8 cellular contexts compared by ENCODE assay signal in the genomic region with DNA sequence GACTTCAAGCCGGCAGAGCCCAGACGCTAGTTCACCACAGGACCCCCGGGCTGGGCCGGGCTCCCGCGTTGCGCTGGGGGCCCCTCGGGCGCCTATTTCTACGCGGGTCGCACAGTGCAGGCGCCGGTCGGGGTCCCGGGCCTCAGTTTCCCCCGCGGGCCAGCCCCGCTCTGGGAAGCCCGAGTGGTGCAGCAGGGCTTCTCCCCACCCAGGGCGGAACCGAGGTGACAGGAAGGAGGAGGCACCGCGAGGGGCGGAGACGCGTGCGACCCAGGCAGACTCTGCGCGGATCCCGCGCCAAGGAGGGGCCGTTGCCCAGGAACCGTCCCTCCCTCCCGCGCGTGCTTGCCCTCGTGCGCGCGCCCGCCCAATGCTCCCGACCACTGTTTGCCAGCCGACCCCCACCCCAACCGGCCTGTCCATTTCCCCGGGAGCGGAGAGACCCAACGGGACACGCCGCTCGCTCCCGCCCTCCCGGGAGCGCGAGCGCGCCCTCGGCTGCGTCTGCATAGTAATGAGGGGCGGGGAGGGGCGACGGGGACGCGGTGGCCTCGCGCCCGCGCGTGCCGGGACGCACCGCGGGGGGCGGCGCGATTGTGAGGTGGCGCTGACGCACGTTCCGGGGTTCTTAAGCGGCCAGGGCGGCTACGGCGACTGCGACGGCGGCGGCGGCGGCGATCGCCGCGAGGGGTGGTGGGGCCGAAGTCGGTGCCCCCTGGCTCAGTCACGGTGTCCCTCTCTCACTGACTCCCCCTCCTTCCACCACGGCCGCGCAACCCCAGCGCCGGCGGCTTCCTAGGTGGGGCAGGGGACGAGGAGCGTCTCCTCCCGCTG. TPM values are rescaled to one million over a fixed set of nuclear protein-coding genes. Genes with fewer than 3 reads are reported as not detected.
DNase-seq lines count a peak whose midpoint lies in the region; ATAC-seq and TF ChIP-seq lines count a peak whose summit lies in the region.

TSS of gene CPEB2 (plus strand) at position 657 of the 834 bp plus-strand sequence. CDS start 193 bp downstream, outside the sequence.

- peaks cover 2 to 43% (median 8%) of the 10 kb centered on the region in 3 donors for H3K4me1 ChIP-seq in esophagus squamous epithelium

- ATAC-seq in GM21526 (IDR thresholded peaks at IDR 0.05; ENCODE audit: low FRiP score, unreplicated experiment) (peak; percentile 66), naive B cell (ENCODE audit: low read depth in 2 of 2) (peak; percentile 68)
- ATAC-seq in stimulated activated effector memory CD8-positive, alpha-beta T cell treated with anti-CD3 and anti-CD28 coated beads, Interleukin-12 subunit alpha, Interleukin-12 subunit beta, amount 100 ng/mL, for 72 hours: peak; percentile 83

- peaks cover 0 to under 1% (median 0%) of the 10 kb centered on the region in 3 donors for H3K36me3 ChIP-seq in esophagus squamous epithelium

- TF ChIP-seq POLR2A in esophagus squamous epithelium (IDR thresholded peaks at IDR 0.05): peak in 3 of 4 donors; percentile 95 to 99 (median 99)

- H3K27me3 Mint-ChIP-seq in activated T-helper 1 cell treated with anti-CD3 and anti-CD28 coated beads, Interleukin-12 subunit alpha, Interleukin-12 subunit beta, Interleukin-2, Interleukin-4 antibody, amounts not matched to agents 30 ng/mL and 10 ng/mL and 1 ng/mL, durations not matched to agents 14 hours and 24 hours and 36 hours (ENCODE audit: insufficient read depth): no peaks in the 10 kb centered on the region
- H3K27me3 Mint-ChIP-seq in naive B cell: no peaks in the 10 kb centered on the region

- H3K27me3 ChIP-seq in esophagus squamous epithelium: no peaks in the 10 kb centered on the region

- H3K4me1 Mint-ChIP-seq in activated T-helper 1 cell treated with anti-CD3 and anti-CD28 coated beads, Interleukin-12 subunit alpha, Interleukin-12 subunit beta, Interleukin-2, Interleukin-4 antibody, amounts not matched to agents 30 ng/mL and 10 ng/mL and 1 ng/mL, durations not matched to agents 14 hours and 24 hours and 36 hours (ENCODE audit: low read depth): peaks cover 20% of the 10 kb centered on the region
- peaks cover 17 to 21% (median 18%) of the 10 kb centered on the region in 3 donors for H3K4me1 Mint-ChIP-seq in naive B cell
- H3K4me1 Mint-ChIP-seq in stimulated activated effector memory CD8-positive, alpha-beta T cell treated with anti-CD3 and anti-CD28 coated beads, Interleukin-12 subunit alpha, Interleukin-12 subunit beta, amount 100 ng/mL, for 72 hours: peaks cover 12% of the 10 kb centered on the region

- WGBS in esophagus squamous epithelium, 2 donors: 0% methylated on average over 31 of the region's 106 CpGs; no CpG with 5 or more reads in 1 of the 2 donors

- H3K27ac Mint-ChIP-seq in activated T-helper 1 cell treated with anti-CD3 and anti-CD28 coated beads, Interleukin-12 subunit alpha, Interleukin-12 subunit beta, Interleukin-2, Interleukin-4 antibody, amounts not matched to agents 30 ng/mL and 10 ng/mL and 1 ng/mL, durations not matched to agents 14 hours and 24 hours and 36 hours: peak within 1 kb of the TSS; percentile 93
- peak within 1 kb of the TSS; percentile 91 to 99 (median 98) for H3K27ac Mint-ChIP-seq in naive B cell
- peak within 1 kb of the TSS; percentile 88 for H3K27ac Mint-ChIP-seq in stimulated activated effector memory CD8-positive, alpha-beta T cell treated with anti-CD3 and anti-CD28 coated beads, Interleukin-12 subunit alpha, Interleukin-12 subunit beta, amount 100 ng/mL, for 72 hours

- peak within 1 kb of the TSS; percentile 89 to 99 (median 94) for H3K4me3 ChIP-seq in esophagus squamous epithelium

- peak in 2 of 6 experiments; percentile 3 to 9 for TF ChIP-seq CTCF in esophagus squamous epithelium (IDR thresholded peaks at IDR 0.05)

- H3K27ac ChIP-seq in esophagus squamous epithelium: peak within 1 kb of the TSS; percentile 94 to 100 (median 100)

- H3K9me3 ChIP-seq in esophagus squamous epithelium: no peaks in the 10 kb centered on the region

- peak within 1 kb of the TSS; percentile 92 for H3K4me3 Mint-ChIP-seq in activated T-helper 1 cell treated with anti-CD3 and anti-CD28 coated beads, Interleukin-12 subunit alpha, Interleukin-12 subunit beta, Interleukin-2, Interleukin-4 antibody, amounts not matched to agents 30 ng/mL and 10 ng/mL and 1 ng/mL, durations not matched to agents 14 hours and 24 hours and 36 hours
- H3K4me3 Mint-ChIP-seq in naive B cell: peak within 1 kb of the TSS; percentile 88 to 96 (median 94)
- peak within 1 kb of the TSS; percentile 86 for H3K4me3 Mint-ChIP-seq in stimulated activated effector memory CD8-positive, alpha-beta T cell treated with anti-CD3 and anti-CD28 coated beads, Interleukin-12 subunit alpha, Interleukin-12 subunit beta, amount 100 ng/mL, for 72 hours

- H3K9me3 Mint-ChIP-seq in activated T-helper 1 cell treated with anti-CD3 and anti-CD28 coated beads, Interleukin-12 subunit alpha, Interleukin-12 subunit beta, Interleukin-2, Interleukin-4 antibody, amounts not matched to agents 30 ng/mL and 10 ng/mL and 1 ng/mL, durations not matched to agents 14 hours and 24 hours and 36 hours: no peaks in the 10 kb centered on the region
- no peaks in the 10 kb centered on the region for H3K9me3 Mint-ChIP-seq in naive B cell
- H3K9me3 Mint-ChIP-seq in stimulated activated effector memory CD8-positive, alpha-beta T cell treated with anti-CD3 and anti-CD28 coated beads, Interleukin-12 subunit alpha, Interleukin-12 subunit beta, amount 100 ng/mL, for 72 hours: no peaks in the 10 kb centered on the region

- intact Hi-C loops in activated T-helper 1 cell treated with anti-CD3 and anti-CD28 coated beads, Interleukin-12 subunit alpha, Interleukin-12 subunit beta, Interleukin-2, Interleukin-4 antibody, amounts not matched to agents 30 ng/mL and 10 ng/mL and 1 ng/mL, durations not matched to agents 14 hours and 24 hours and 36 hours (cut with micrococcal nuclease): loop anchor here (1.0 to 5.0 kb wide), 16 partner anchors 8 to 1375 kb away; partner anchors contain the start of genes BOD1L1, FAM200B, FBXL5 and TAPT1
- intact Hi-C loops in esophagus squamous epithelium (cut with DNase I): loop anchor here (10.0 kb wide), 1 partner anchor 137 kb away; no protein-coding TSS in a partner anchor

- DNase-seq in DMS 273 treated with DMSO at 0.1 percent for 48 hours (lab: John Stamatoyannopoulos, UW) (peak; percentile 44), HuH-7 (ENCODE audit: low spot score) (peak; percentile 92), RPMI7951 (ENCODE audit: low read depth) (peak; percentile 92), esophagus squamous epithelium (lab: John Stamatoyannopoulos, UW) (peak; percentile 95), naive B cell (peak; percentile 92)
- peak; percentile 88 for DNase-seq in activated T-helper 1 cell treated with anti-CD3 and anti-CD28 coated beads, Interleukin-12 subunit alpha, Interleukin-12 subunit beta, Interleukin-2, Interleukin-4 antibody, amounts not matched to agents 30 ng/mL and 10 ng/mL and 1 ng/mL, durations not matched to agents 14 hours and 24 hours and 36 hours (ENCODE audit: low spot score)
- DNase-seq in stimulated activated effector memory CD8-positive, alpha-beta T cell treated with anti-CD3 and anti-CD28 coated beads, Interleukin-12 subunit alpha, Interleukin-12 subunit beta, amount 100 ng/mL, for 72 hours (ENCODE audit: low spot score in 2 of 2): peak; percentile 84 to 96

- peaks cover 9% of the 10 kb centered on the region for H3K36me3 Mint-ChIP-seq in activated T-helper 1 cell treated with anti-CD3 and anti-CD28 coated beads, Interleukin-12 subunit alpha, Interleukin-12 subunit beta, Interleukin-2, Interleukin-4 antibody, amounts not matched to agents 30 ng/mL and 10 ng/mL and 1 ng/mL, durations not matched to agents 14 hours and 24 hours and 36 hours (ENCODE audit: low read depth)
- no peaks in the 10 kb centered on the region for H3K36me3 Mint-ChIP-seq in naive B cell
- H3K36me3 Mint-ChIP-seq in stimulated activated effector memory CD8-positive, alpha-beta T cell treated with anti-CD3 and anti-CD28 coated beads, Interleukin-12 subunit alpha, Interleukin-12 subunit beta, amount 100 ng/mL, for 72 hours: peaks cover 14% of the 10 kb centered on the region

RNA-seq across cellular contexts. Expression of gene CPEB2, which starts in this region (rescaled TPM):
- total RNA-seq in RPMI7951 (2014; rRNA removed; shearing (Covaris generic)): 6.4 and 10.5 TPM in 2 replicates
- total RNA-seq in activated T-helper 1 cell treated with anti-CD3 and anti-CD28 coated beads, Interleukin-12 subunit alpha, Interleukin-12 subunit beta, Interleukin-2, Interleukin-4 antibody, amounts not matched to agents 30 ng/mL and 10 ng/mL and 1 ng/mL, durations not matched to agents 14 hours and 24 hours and 36 hours: 16.5 and 17.2 TPM in 2 replicates
- total RNA-seq in esophagus squamous epithelium: 10 to 100 TPM; 10.5 to 32.6 (median 22.6) TPM
- 1 to 10 TPM in 5 of 6 donors, not detected in 1; 1.2 to 2.9 (median 2.3) TPM for polyA plus RNA-seq in naive B cell (ENCODE audit: low read depth in 6 of 6)

Comparison
In these comparisons a context has a peak if more than half of its experiments do, and no peak if none do; other contexts are left out.
1. Peak in every context shown above with its lines: DNase-seq, ATAC-seq, H3K4me3 ChIP-seq and H3K27ac ChIP-seq.
2. DNase-seq: peak in every context shown above with its lines; median percentile 95 in esophagus squamous epithelium; 92 in HuH-7; 92 in RPMI7951; 92 in naive B cell; 90 in stimulated activated effector memory CD8-positive, alpha-beta T cell treated with anti-CD3 and anti-CD28 coated beads, Interleukin-12 subunit alpha, Interleukin-12 subunit beta, amount 100 ng/mL, for 72 hours; 88 in activated T-helper 1 cell treated with anti-CD3 and anti-CD28 coated beads, Interleukin-12 subunit alpha, Interleukin-12 subunit beta, Interleukin-2, Interleukin-4 antibody, amounts not matched to agents 30 ng/mL and 10 ng/mL and 1 ng/mL, durations not matched to agents 14 hours and 24 hours and 36 hours; 44 in DMS 273 treated with DMSO at 0.1 percent for 48 hours.